ENCODE assay signal across 8 cellular contexts in the genomic region with DNA sequence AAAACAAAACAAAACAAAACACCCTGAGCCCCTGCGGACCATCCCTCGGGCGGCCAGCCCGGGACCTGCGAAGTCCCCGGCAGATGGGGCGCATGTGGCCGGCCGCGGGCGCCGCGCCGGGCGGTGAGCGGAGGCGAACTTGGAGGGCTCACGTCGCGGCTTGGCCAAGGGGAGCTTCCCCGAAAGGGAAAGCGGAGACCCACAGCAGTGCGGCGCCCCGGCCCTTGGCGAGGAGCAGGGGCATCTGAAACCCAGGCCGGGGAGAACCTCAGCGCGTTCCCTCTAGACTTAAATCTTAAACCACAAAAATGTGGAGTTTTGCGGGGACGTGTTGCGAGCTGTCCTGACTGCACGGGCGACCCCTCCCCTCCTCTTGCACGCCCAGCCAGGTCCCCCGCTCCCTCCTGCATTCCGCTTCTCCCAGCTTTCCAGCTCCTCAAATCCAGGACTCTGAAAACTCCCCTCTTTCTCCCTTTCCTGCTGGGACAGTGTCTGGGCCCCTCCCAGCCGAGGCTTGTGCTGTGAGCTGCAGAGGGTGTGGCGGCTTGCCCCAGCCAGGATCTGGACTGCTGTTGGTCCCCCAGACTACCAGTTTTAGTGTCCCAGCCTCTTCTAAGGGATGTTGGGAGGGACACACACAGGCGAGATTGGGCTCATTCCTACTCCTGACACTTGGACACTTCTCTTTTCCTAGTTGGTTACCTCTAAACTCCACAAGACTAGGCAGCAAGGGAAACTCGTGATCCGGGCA. TPM values are rescaled to one million over a fixed set of nuclear protein-coding genes. Genes with fewer than 3 reads are reported as not detected.
DNase-seq lines count a peak whose midpoint lies in the region; ATAC-seq and TF ChIP-seq lines count a peak whose summit lies in the region.

No MANE protein-coding gene starts in this region.

- H3K36me3 ChIP-seq in mesodermal cell (ENCODE audit: control insufficient read depth, insufficient read depth, low read length) (no peaks in the 10 kb centered on the region), thymus (ENCODE audit: control insufficient read depth, insufficient read depth) (no peaks in the 10 kb centered on the region)

- H3K36me3 Mint-ChIP-seq in endothelial cell (ENCODE audit: low read depth, unreplicated experiment): no peaks in the 10 kb centered on the region

- H3K27me3 Mint-ChIP-seq in endothelial cell (ENCODE audit: unreplicated experiment): peaks cover 8% of the 10 kb centered on the region

- H3K27me3 ChIP-seq in thymus (ENCODE audit: control insufficient read depth, insufficient read depth): peaks cover 29% of the 10 kb centered on the region

- no peak for TF ChIP-seq CTCF in endothelial cell (IDR thresholded peaks at IDR 0.05; ENCODE audit: unreplicated experiment)

- H3K4me1 ChIP-seq in mesodermal cell (ENCODE audit: control insufficient read depth, insufficient read depth, low read length, poor library complexity, severe bottlenecking) (peaks cover 11% of the 10 kb centered on the region), thymus (ENCODE audit: control insufficient read depth, insufficient read depth, low read length) (no peaks in the 10 kb centered on the region)

- 0 to 1% methylated on average over 40 to 41 of the region's 42 CpGs for WGBS in mesodermal cell (ENCODE audit: insufficient coverage in 2 of 2), 2 experiments
- WGBS in thymus: 9% methylated on average over 42 of the region's 42 CpGs

- DNase-seq in NCI-H510A treated with DMSO at 0.1 percent for 48 hours (lab: John Stamatoyannopoulos, UW): peak; percentile 35
- DNase-seq in NCI-H510A (lab: John Stamatoyannopoulos, UW): no peak
- DNase-seq in SK-N-DZ (ENCODE audit: low spot score): peak; percentile 32
- peak; percentile 55 for DNase-seq in endothelial cell (ENCODE audit: low spot score)
- DNase-seq in NAMALWA (ENCODE audit: low spot score): no peak

- H3K9me3 Mint-ChIP-seq in endothelial cell (ENCODE audit: unreplicated experiment): no peaks in the 10 kb centered on the region

- H3K27ac Mint-ChIP-seq in endothelial cell (ENCODE audit: unreplicated experiment): peak overlapping the region; percentile 36

- H3K27ac ChIP-seq in mesodermal cell (ENCODE audit: low read depth, low read length, severe bottlenecking): peak overlapping the region; percentile 16
- peak overlapping the region; percentile 75 for H3K27ac ChIP-seq in thymus (ENCODE audit: low read depth)

- H3K4me1 Mint-ChIP-seq in endothelial cell (ENCODE audit: unreplicated experiment): peaks cover 21% of the 10 kb centered on the region

- peak; percentile 31 for ATAC-seq in HG02571 (IDR thresholded peaks at IDR 0.05; ENCODE audit: unreplicated experiment)

- H3K9me3 ChIP-seq in mesodermal cell (ENCODE audit: control insufficient read depth, low read length): no peaks in the 10 kb centered on the region
- H3K9me3 ChIP-seq in thymus (ENCODE audit: control insufficient read depth): no peaks in the 10 kb centered on the region

- peak overlapping the region; percentile 99 for H3K4me3 Mint-ChIP-seq in endothelial cell (ENCODE audit: unreplicated experiment)

- H3K4me3 ChIP-seq in mesodermal cell (ENCODE audit: extremely low read depth, insufficient read depth, low read length, poor library complexity, severe bottlenecking): peak overlapping the region; percentile 96
- peak overlapping the region; percentile 68 for H3K4me3 ChIP-seq in thymus (ENCODE audit: low read length)

RNA-seq across cellular contexts. Expression of a gene that starts 1.3 kb away (rescaled TPM):
- 37.4 and 44.0 TPM in 2 replicates for polyA plus RNA-seq in SK-N-DZ (2014; cell fraction: cytosol; rRNA removed)
- polyA plus RNA-seq in SK-N-DZ (2014; cell fraction: nucleus; rRNA removed): 87.1 and 104 TPM in 2 replicates
- 41.7 TPM for total RNA-seq in endothelial cell (ENCODE audit: unreplicated experiment)
- polyA plus RNA-seq in mesodermal cell (2013, experiment 1 of 2): 37.5 TPM
- 33.6 TPM for polyA plus RNA-seq in mesodermal cell (2013, experiment 2 of 2)
- polyA plus RNA-seq in thymus: 61.3 TPM

Comparison
In these comparisons a context has a peak if more than half of its experiments do, and no peak if none do; other contexts are left out.
1. DNase-seq: peak in NCI-H510A treated with DMSO at 0.1 percent for 48 hours (single experiment), SK-N-DZ (single experiment) and endothelial cell (single experiment); none in NCI-H510A (single experiment) and NAMALWA (single experiment).